ENCODE assay signal across 19 cellular contexts in genomic region chr7:93977551-93977950, GRCh38. TPM values are rescaled to one million over a fixed set of nuclear protein-coding genes. Genes with fewer than 3 reads are reported as not detected.
A peak's percentile ranks its signal among the peaks of the same experiment; 100 is the strongest.
DNase-seq lines count a peak whose midpoint lies in the region; ATAC-seq and TF ChIP-seq lines count a peak whose summit lies in the region.
"Had no signal": no experiment of that assay in that cellular context is flagged by ENCODE, and none has a peak within 500 bp of the region (broad histone marks: within the 10 kb centered on the region; RNA-seq: fewer than 3 reads in every experiment).

No MANE protein-coding gene starts in this region.

- no peaks in the 10 kb centered on the region for H3K36me3 ChIP-seq in A673 (ENCODE audit: insufficient read depth, low read length, poor library complexity, severe bottlenecking)
- H3K36me3 ChIP-seq in SK-N-SH (replicated peaks in 1 of 2; ENCODE audit: control insufficient read depth in 1 of 2, insufficient read depth in 2 of 2, low read length in 1 of 2), result no peaks in the 10 kb centered on the region
- H3K36me3 ChIP-seq: BLaER1 treated with 17β-estradiol and CSF1 and Interleukin-3, amounts not matched to agents 10 nM and 100 nM; HAP-1 had no signal

- POLR2A ChIA-PET in A673 (lab: Charles Lee; ENCODE audit: low non-redundant PET) (no interaction called here), SK-N-SH (lab: Yijun Ruan, JAX) (no interaction called here), GM10248 (lab: Yijun Ruan, JAX) (no interaction called here)

- 86% methylated on average over 4 of the region's 4 CpGs for WGBS in SK-N-SH (ENCODE audit: low lambda C conversion rate)

- TF ChIP-seq POLR2A in erythroblast (IDR thresholded peaks at IDR 0.05; ENCODE audit: low read length), result no peak

- no peaks in the 10 kb centered on the region for H4K20me1 ChIP-seq in SK-N-SH (ENCODE audit: insufficient read depth)
- H4K20me1 ChIP-seq: BLaER1 treated with 17β-estradiol and CSF1 and Interleukin-3, amounts not matched to agents 10 nM and 100 nM had no signal

- H3K9ac ChIP-seq in SK-N-SH, result no peak overlapping the region
- H3K9ac ChIP-seq: BLaER1 treated with 17β-estradiol and CSF1 and Interleukin-3, amounts not matched to agents 10 nM and 100 nM; GM23248 had no signal

- ATAC-seq in GM21723 (IDR thresholded peaks at IDR 0.05; ENCODE audit: unreplicated experiment), result no peak
- ATAC-seq: CD8-positive, alpha-beta T cell; GM12878 had no signal

- H3K27me3 ChIP-seq in A673 (replicated peaks; ENCODE audit: insufficient read depth, low read depth, low read length, poor library complexity) (peaks cover 10% of the 10 kb centered on the region), SK-N-SH (ENCODE audit: insufficient read depth) (no peaks in the 10 kb centered on the region)
- H3K27me3 ChIP-seq: BLaER1 treated with 17β-estradiol and CSF1 and Interleukin-3, amounts not matched to agents 10 nM and 100 nM had no signal

- TF ChIP-seq CTCF in A673 (conservative IDR thresholded peaks at IDR 0.05; ENCODE audit: low read depth, low read length) (no peak), SK-N-SH (IDR thresholded peaks at IDR 0.05) (no peak), GM10248 (IDR thresholded peaks at IDR 0.05; ENCODE audit: control extremely low read depth, extremely low read depth, low read depth, missing control alignments) (no peak)

- H3K27ac ChIP-seq in A673 (ENCODE audit: low read depth, low read length, poor library complexity, severe bottlenecking) (no peak overlapping the region), SK-N-SH (ENCODE audit: low read depth in 2 of 2, low read length in 1 of 2) (no peak overlapping the region)
- H3K27ac ChIP-seq: BLaER1 treated with 17β-estradiol and CSF1 and Interleukin-3, amounts not matched to agents 10 nM and 100 nM; GM23248 had no signal

- H3F3A ChIP-seq in SK-N-SH (replicated peaks; ENCODE audit: insufficient read depth), result no peaks in the 10 kb centered on the region

- DNase-seq in A673 (ENCODE audit: low spot score) (peak; percentile 25), NCI-H69 (lab: John Stamatoyannopoulos, UW) (peak; percentile 19), SK-N-SH (no peak), myocyte (ENCODE audit: low read depth) (peak; percentile 62), GM10248 (ENCODE audit: extremely low spot score) (no peak), erythroblast (lab: John Stamatoyannopoulos, UW) (no peak)
- no peak for DNase-seq in activated naive CD4-positive, alpha-beta T cell (lab: John Stamatoyannopoulos, UW)
- DNase-seq: 8988T; CD8-positive, alpha-beta T cell; COR-L47; DMS153; DMS79 treated with DMSO at 0.1 percent for 48 hours; GF-D8; GM23248 had no signal

- CTCF ChIA-PET in A673 (lab: Charles Lee) (no interaction called here), SK-N-SH (lab: Yijun Ruan, JAX) (interaction anchor here (1.3 kb wide), 2 partner anchors 18 to 318 kb away, joined by 3 read pairs; no protein-coding TSS in a partner anchor), GM10248 (lab: Yijun Ruan, JAX) (interaction anchor here (0.7 to 1.4 kb wide), 5 partner anchors 9 to 75 kb away, joined by 3 to 5 read pairs (median 3); no protein-coding TSS in a partner anchor)

- no peak for TF ChIP-seq RAD21 in SK-N-SH (IDR thresholded peaks at IDR 0.05; ENCODE audit: low read length)

- H3K4me3 ChIP-seq in A673 (ENCODE audit: low read depth, low read length, poor library complexity, severe bottlenecking), result no peak overlapping the region
- H3K4me3 ChIP-seq in SK-N-SH (ENCODE audit: low read depth in 2 of 2, low read length in 1 of 2), result no peak overlapping the region
- H3K4me3 ChIP-seq: BLaER1 treated with 17β-estradiol and CSF1 and Interleukin-3, amounts not matched to agents 10 nM and 100 nM; GM12878; GM23248; HAP-1 had no signal

- intact Hi-C loops in A673 (cut with micrococcal nuclease; ENCODE audit: unreplicated experiment), result no loop called here

- peaks cover 4% of the 10 kb centered on the region for H3K4me1 ChIP-seq in A673 (ENCODE audit: insufficient read depth, low read length, poor library complexity, severe bottlenecking)
- H3K4me1 ChIP-seq in SK-N-SH (ENCODE audit: control insufficient read depth in 1 of 2, insufficient read depth in 2 of 2, low read depth in 1 of 2, low read length in 1 of 2), result peaks cover 0 to 12% of the 10 kb centered on the region in 2 experiments; a peak in 2 of 4 replicates
- H3K4me1 ChIP-seq: BLaER1 treated with 17β-estradiol and CSF1 and Interleukin-3, amounts not matched to agents 10 nM and 100 nM had no signal

- no peak overlapping the region for H2AFZ ChIP-seq in SK-N-SH (ENCODE audit: low read depth)
- H2AFZ ChIP-seq: GM23248 had no signal

- no peaks in the 10 kb centered on the region for H3K9me2 ChIP-seq in SK-N-SH

- H3K4me2 ChIP-seq in SK-N-SH, result no peak overlapping the region
- H3K4me2 ChIP-seq: BLaER1 treated with 17β-estradiol and CSF1 and Interleukin-3, amounts not matched to agents 10 nM and 100 nM had no signal

- H3K79me2 ChIP-seq in SK-N-SH (ENCODE audit: insufficient read depth), result no peaks in the 10 kb centered on the region

- no peak for TF ChIP-seq EP300 in SK-N-SH (IDR thresholded peaks at IDR 0.05; ENCODE audit: borderline replicate concordance in 1 of 2, low read depth in 1 of 2, low read length in 1 of 2)

- no TSS peak for BruUV-seq in A673 (replicated peaks; lab: Mats Ljungman, UMichigan)

- H3K9me3 ChIP-seq in A673 (ENCODE audit: low read depth, low read length, poor library complexity, severe bottlenecking) (no peaks in the 10 kb centered on the region), SK-N-SH (no peaks in the 10 kb centered on the region)
- H3K9me3 ChIP-seq: BLaER1 treated with 17β-estradiol and CSF1 and Interleukin-3, amounts not matched to agents 10 nM and 100 nM; HAP-1 had no signal

TF ChIP-seq in SK-N-SH, 30 proteins besides CTCF, POLR2A, EP300 and RAD21:
- TF ChIP-seq RXRA (IDR thresholded peaks at IDR 0.05; ENCODE audit: borderline replicate concordance, low read depth), result no peak
- TF ChIP-seq SIN3A (IDR thresholded peaks at IDR 0.05; ENCODE audit: borderline replicate concordance, low read depth, low read length), result no peak
- no peak for TF ChIP-seq EZH2phosphoT487 (IDR thresholded peaks at IDR 0.05; ENCODE audit: borderline replicate concordance, low read depth)
- no peak for TF ChIP-seq TEAD4 (IDR thresholded peaks at IDR 0.05; ENCODE audit: borderline replicate concordance, insufficient read depth)
- TF ChIP-seq POLR2AphosphoS5 (IDR thresholded peaks at IDR 0.05; ENCODE audit: low read depth, low read length), result no peak
- peak; percentile 16 for TF ChIP-seq CHD2 (IDR thresholded peaks at IDR 0.05; ENCODE audit: low read length, partially characterized antibody)
- TF ChIP-seq NRF1 (IDR thresholded peaks at IDR 0.05; ENCODE audit: low read depth, low read length), result no peak
- TF ChIP-seq TCF12 (IDR thresholded peaks at IDR 0.05), result no peak
- no peak for TF ChIP-seq JUND (IDR thresholded peaks at IDR 0.05)

RNA-seq across cellular contexts. Expression of gene BET1, which starts 26.6 kb away (rescaled TPM):
- total RNA-seq in A673 (2021), result 19.2 and 19.8 TPM in 2 replicates
- polyA plus RNA-seq in SK-N-SH (2012; rRNA removed), result 20.1 and 27.7 TPM in 2 replicates
- 33.3 and 44.5 TPM in 2 replicates for polyA plus RNA-seq in SK-N-SH (2012; cell fraction: cytosol; rRNA removed)
- polyA plus RNA-seq in SK-N-SH (2012; cell fraction: nucleus; rRNA removed), result 11.5 and 16.6 TPM in 2 replicates
- 34.6 and 38.4 TPM in 2 replicates for total RNA-seq in myocyte
- polyA plus RNA-seq in myocyte (2012), result 26.2 TPM

RNA-seq across cellular contexts. Expression of gene GNG11, which starts 56.0 kb away (rescaled TPM):
- total RNA-seq in A673 (2021) (14.3 and 14.7 TPM in 2 replicates), myocyte (16.8 and 18.1 TPM in 2 replicates)
- polyA plus RNA-seq in SK-N-SH (2012; rRNA removed), result 9.8 and 11.5 TPM in 2 replicates
- 13.4 and 17.0 TPM in 2 replicates for polyA plus RNA-seq in SK-N-SH (2012; cell fraction: cytosol; rRNA removed)
- 4.4 and 4.7 TPM in 2 replicates for polyA plus RNA-seq in SK-N-SH (2012; cell fraction: nucleus; rRNA removed)
- 41.0 TPM for polyA plus RNA-seq in myocyte (2012)
- total RNA-seq: CD8-positive, alpha-beta T cell; HT-29 had no signal

Comparison
In these comparisons a context has a peak if more than half of its experiments do, and no peak if none do; other contexts are left out.
1. DNase-seq: peak in A673 (single experiment), NCI-H69 (single experiment) and myocyte (single experiment); none in SK-N-SH (single experiment), GM10248 (single experiment), activated naive CD4-positive, alpha-beta T cell (0 of 4) and erythroblast (0 of 2).